In genomic region chr15:96889734-96890480, GRCh38 we compare ENCODE assay signal across 9 cellular contexts.
A peak's percentile ranks its signal among the peaks of the same experiment; 100 is the strongest.
DNase-seq lines count a peak whose midpoint lies in the region; ATAC-seq and TF ChIP-seq lines count a peak whose summit lies in the region.
"Had no signal": no experiment of that assay in that cellular context is flagged by ENCODE, and none has a peak within 500 bp of the region (broad histone marks: within the 10 kb centered on the region; RNA-seq: fewer than 3 reads in every experiment).

No MANE protein-coding gene starts in this region.

- no peaks in the 10 kb centered on the region for H3K4me1 ChIP-seq in Loucy (ENCODE audit: insufficient read depth, low read length, poor library complexity, severe bottlenecking)

- DNase-seq in dermis microvascular lymphatic vessel endothelial cell (ENCODE audit: low read depth in 2 of 2) (peak; percentile 4 to 5), renal cortical epithelial cell (ENCODE audit: low read depth) (peak; percentile 42), NCI-H1105 (lab: John Stamatoyannopoulos, UW) (no peak), nucleus accumbens (lab: John Stamatoyannopoulos, UW) (no peak), foreskin melanocyte (no peak)
- DNase-seq: stimulated activated CD8-positive, alpha-beta memory T cell treated with anti-CD3 and anti-CD28 coated beads, Interleukin-4, amount 100 ng/mL, for 48 hours had no signal

- no peaks in the 10 kb centered on the region for H3K79me2 ChIP-seq in Loucy (ENCODE audit: insufficient read depth, low read length)

- H3K36me3 ChIP-seq in Loucy (ENCODE audit: insufficient read depth, low read length) = no peaks in the 10 kb centered on the region

- H3K9ac ChIP-seq in Loucy (ENCODE audit: low read depth, low read length, poor library complexity, severe bottlenecking) = no peak overlapping the region

- H3K4me3 ChIP-seq in Loucy (ENCODE audit: low read length, poor library complexity, severe bottlenecking) = peak overlapping the region; percentile 55

- TF ChIP-seq CTCF in Loucy (conservative IDR thresholded peaks at IDR 0.05; ENCODE audit: low read length) = no peak

- peak overlapping the region; percentile 57 for H2AFZ ChIP-seq in Loucy (ENCODE audit: low read length)

- H3K9me2 ChIP-seq in Loucy (replicated peaks; ENCODE audit: low read depth, low read length) = no peaks in the 10 kb centered on the region

- peak; percentile 54 for ATAC-seq in GM18502 (IDR thresholded peaks at IDR 0.05; ENCODE audit: poor library complexity, unreplicated experiment)
- ATAC-seq in activated CD4-positive, CD25-positive, alpha-beta regulatory T cell treated with anti-CD3 and anti-CD28 coated beads, Interleukin-2, amount 50 U/mL, for 24 hours = no peak

- no peaks in the 10 kb centered on the region for H4K20me1 ChIP-seq in Loucy (ENCODE audit: insufficient read depth, low read length, poor library complexity, severe bottlenecking)

- no peaks in the 10 kb centered on the region for H3K27me3 ChIP-seq in Loucy (ENCODE audit: insufficient read depth, low read length, poor library complexity, severe bottlenecking)

- peak overlapping the region; percentile 50 for H3K4me2 ChIP-seq in Loucy (ENCODE audit: low read depth, low read length, poor library complexity, severe bottlenecking)

- no peaks in the 10 kb centered on the region for H3F3A ChIP-seq in Loucy (ENCODE audit: low read depth)

- no peaks in the 10 kb centered on the region for H3K9me3 ChIP-seq in Loucy (ENCODE audit: insufficient read depth, low read depth, low read length)

Comparison
In these comparisons a context has a peak if more than half of its experiments do, and no peak if none do; other contexts are left out.
1. DNase-seq: peak in dermis microvascular lymphatic vessel endothelial cell (2 of 2) and renal cortical epithelial cell (single experiment); none in NCI-H1105 (single experiment), nucleus accumbens (0 of 56) and foreskin melanocyte (single experiment).